ENCODE assay signal across 30 cellular contexts in genomic region chr2:124798551-124798950, GRCh38.
"Had no signal": no experiment of that assay in that cellular context is flagged by ENCODE, and none has a peak within 500 bp of the region (broad histone marks: within the 10 kb centered on the region; RNA-seq: fewer than 3 reads in every experiment).

No MANE protein-coding gene starts in this region.

- H3K4me3 Mint-ChIP-seq: activated B cell treated with CpG ODN at 0.5 μM for 24 hours; activated CD4-positive, alpha-beta memory T cell treated with anti-CD3 and anti-CD28 coated beads, Interleukin-2, amount 10 ng/mL, durations not matched to agents 7 days and 5 days; activated CD8-positive, alpha-beta memory T cell treated with anti-CD3 and anti-CD28 coated beads, Interleukin-2, amount 10 ng/mL, durations not matched to agents 7 days and 5 days; activated naive CD4-positive, alpha-beta T cell treated with anti-CD3 and anti-CD28 coated beads, Interleukin-2, amount 10 ng/mL, durations not matched to agents 7 days and 5 days; activated naive CD8-positive, alpha-beta T cell; activated naive CD8-positive, alpha-beta T cell treated with anti-CD3 and anti-CD28 coated beads, Interleukin-2, amount 50 U/mL, for 24 hours had no signal

- H3K4me3 ChIP-seq: PC-9 had no signal

- H3K4me2 ChIP-seq: KMS-11, PC-9 had no signal

- DNase-seq: activated B cell treated with CpG ODN at 0.5 μM for 24 hours; activated CD4-positive, alpha-beta memory T cell treated with anti-CD3 and anti-CD28 coated beads, Interleukin-2, amount 10 ng/mL, durations not matched to agents 7 days and 5 days; activated CD4-positive, alpha-beta T cell treated with anti-CD3 and anti-CD28 coated beads for 4 hours; activated CD4-positive, CD25-positive, alpha-beta regulatory T cell treated with anti-CD3 and anti-CD28 coated beads, Interleukin-2, amount 50 U/mL, for 72 hours; activated CD8-positive, alpha-beta memory T cell treated with anti-CD3 and anti-CD28 coated beads for 24 hours; activated CD8-positive, alpha-beta memory T cell treated with anti-CD3 and anti-CD28 coated beads, Interleukin-2, amount 10 ng/mL, durations not matched to agents 7 days and 5 days; activated CD8-positive, alpha-beta memory T cell treated with anti-CD3 and anti-CD28 coated beads, Interleukin-2, amount 50 U/mL, for 48 hours; activated effector memory CD4-positive, alpha-beta T cell treated with Interleukin-2 at 50 U/mL for 16 hours; activated naive CD4-positive, alpha-beta T cell treated with anti-CD3 and anti-CD28 coated beads, Interleukin-2, amount 10 ng/mL, durations not matched to agents 7 days and 5 days; activated naive CD8-positive, alpha-beta T cell treated with anti-CD3 and anti-CD28 coated beads, Interleukin-2, amount 50 U/mL, for 24 hours; activated T-cell treated with anti-CD3 and anti-CD28 coated beads, Interleukin-2, amount 50 U/mL, for 48 hours; anterior cingulate cortex; brain microvascular endothelial cell; NCI-H1105; NCI-H1417 treated with DMSO at 0.1 percent for 48 hours; NCI-H1930; NCI-H2081 treated with DMSO at 0.1 percent for 48 hours; NCI-H345; NCI-H524 treated with DMSO at 0.1 percent for 48 hours; NK-92 treated with Interleukin-12 subunit alpha and Interleukin-12 subunit beta, amount 100 ng/mL, for 24 hours; PC-9; Right ventricle myocardium superior; SW 1271; T-helper 1 cell; T-helper 2 cell; T-helper 9 cell had no signal

- H3K27ac ChIP-seq: brain microvascular endothelial cell, KMS-11, PC-9, VCaP had no signal

- H3K27ac Mint-ChIP-seq: activated B cell treated with CpG ODN at 0.5 μM for 24 hours; activated CD4-positive, alpha-beta memory T cell treated with anti-CD3 and anti-CD28 coated beads, Interleukin-2, amount 10 ng/mL, durations not matched to agents 7 days and 5 days; activated CD8-positive, alpha-beta memory T cell treated with anti-CD3 and anti-CD28 coated beads, Interleukin-2, amount 10 ng/mL, durations not matched to agents 7 days and 5 days; activated naive CD4-positive, alpha-beta T cell treated with anti-CD3 and anti-CD28 coated beads, Interleukin-2, amount 10 ng/mL, durations not matched to agents 7 days and 5 days; activated naive CD8-positive, alpha-beta T cell; activated naive CD8-positive, alpha-beta T cell treated with anti-CD3 and anti-CD28 coated beads, Interleukin-2, amount 50 U/mL, for 24 hours had no signal

- H3K27me3 Mint-ChIP-seq: activated B cell treated with CpG ODN at 0.5 μM for 24 hours; activated CD4-positive, alpha-beta memory T cell treated with anti-CD3 and anti-CD28 coated beads, Interleukin-2, amount 10 ng/mL, durations not matched to agents 7 days and 5 days; activated CD8-positive, alpha-beta memory T cell treated with anti-CD3 and anti-CD28 coated beads, Interleukin-2, amount 10 ng/mL, durations not matched to agents 7 days and 5 days; activated naive CD4-positive, alpha-beta T cell treated with anti-CD3 and anti-CD28 coated beads, Interleukin-2, amount 10 ng/mL, durations not matched to agents 7 days and 5 days; activated naive CD8-positive, alpha-beta T cell; activated naive CD8-positive, alpha-beta T cell treated with anti-CD3 and anti-CD28 coated beads, Interleukin-2, amount 50 U/mL, for 24 hours had no signal

- H3K27me3 ChIP-seq: brain microvascular endothelial cell had no signal

- H3K4me1 Mint-ChIP-seq: activated B cell treated with CpG ODN at 0.5 μM for 24 hours; activated CD4-positive, alpha-beta memory T cell treated with anti-CD3 and anti-CD28 coated beads, Interleukin-2, amount 10 ng/mL, durations not matched to agents 7 days and 5 days; activated CD8-positive, alpha-beta memory T cell treated with anti-CD3 and anti-CD28 coated beads, Interleukin-2, amount 10 ng/mL, durations not matched to agents 7 days and 5 days; activated naive CD4-positive, alpha-beta T cell treated with anti-CD3 and anti-CD28 coated beads, Interleukin-2, amount 10 ng/mL, durations not matched to agents 7 days and 5 days; activated naive CD8-positive, alpha-beta T cell treated with anti-CD3 and anti-CD28 coated beads, Interleukin-2, amount 50 U/mL, for 24 hours had no signal

- H3K9me3 Mint-ChIP-seq: activated naive CD4-positive, alpha-beta T cell treated with anti-CD3 and anti-CD28 coated beads, Interleukin-2, amount 10 ng/mL, durations not matched to agents 7 days and 5 days; activated naive CD8-positive, alpha-beta T cell treated with anti-CD3 and anti-CD28 coated beads, Interleukin-2, amount 50 U/mL, for 24 hours had no signal

- H3K9ac ChIP-seq: KMS-11 had no signal

- H3K36me3 Mint-ChIP-seq: activated CD8-positive, alpha-beta memory T cell treated with anti-CD3 and anti-CD28 coated beads, Interleukin-2, amount 10 ng/mL, durations not matched to agents 7 days and 5 days; activated naive CD4-positive, alpha-beta T cell treated with anti-CD3 and anti-CD28 coated beads, Interleukin-2, amount 10 ng/mL, durations not matched to agents 7 days and 5 days; activated naive CD8-positive, alpha-beta T cell had no signal

- FAIRE-seq: RCC 7860 had no signal

- H3K36me3 ChIP-seq: brain microvascular endothelial cell had no signal

- H2AFZ ChIP-seq: PC-9 had no signal
